Comparison of ENCODE assay signal across 27 cellular contexts in genomic region chr7:6460303-6460702, GRCh38.
"Had no signal": no experiment of that assay in that cellular context is flagged by ENCODE, and none has a peak within 500 bp of the region (broad histone marks: within the 10 kb centered on the region; RNA-seq: fewer than 3 reads in every experiment).

No MANE protein-coding gene starts in this region.

- H3K27me3 Mint-ChIP-seq: activated B cell treated with CpG ODN at 0.5 μM for 24 hours; activated CD4-positive, alpha-beta T cell treated with anti-CD3 and anti-CD28 coated beads for 36 hours; activated naive CD8-positive, alpha-beta T cell; activated T-cell treated with anti-CD3 and anti-CD28 coated beads, Interleukin-2, amount 50 U/mL, for 24 hours; activated T-helper 17 cell treated with anti-CD3 and anti-CD28 coated beads, Interleukin-2, amount 50 U/mL, for 72 hours; central memory CD8-positive, alpha-beta T cell; effector memory CD8-positive, alpha-beta T cell; stimulated activated memory B cell treated with anti-CD40 and anti-IgM and Interleukin-4, amounts not matched to agents 10 μg/mL and 1 μg/mL and 100 μg/mL, for 72 hours; type B pancreatic cell had no signal

- DNase-seq: activated B cell treated with CpG ODN at 0.5 μM for 24 hours; activated CD4-positive, alpha-beta T cell treated with anti-CD3 and anti-CD28 coated beads for 36 hours; activated CD4-positive, alpha-beta T cell treated with anti-CD3 and anti-CD28 coated beads, Interleukin-2, amount 50 U/mL, for 4 hours; activated CD8-positive, alpha-beta memory T cell treated with anti-CD3 and anti-CD28 coated beads for 24 hours; activated CD8-positive, alpha-beta memory T cell treated with anti-CD3 and anti-CD28 coated beads, Interleukin-2, amount 50 U/mL, for 4 hours; activated T-cell treated with anti-CD3 and anti-CD28 coated beads, Interleukin-2, amount 50 U/mL, for 24 hours; adrenal gland; dorsolateral prefrontal cortex; effector memory CD8-positive, alpha-beta T cell; gastrocnemius medialis; hippocampal formation; midbrain; nephron progenitor cell; posterior cingulate gyrus; sigmoid colon; stimulated activated CD4-positive, alpha-beta T cell treated with anti-CD3 and anti-CD28 coated beads, Interleukin-15, amount 100 ng/mL, for 24 hours; T-helper 9 cell; testis had no signal

- H3K27ac ChIP-seq: adrenal gland, dorsolateral prefrontal cortex, gastrocnemius medialis, sigmoid colon, testis, vagina had no signal

- H3K9me3 ChIP-seq: adrenal gland, breast epithelium, gastrocnemius medialis, sigmoid colon, testis, vagina had no signal

- H3K4me3 ChIP-seq: adrenal gland, breast epithelium, dorsolateral prefrontal cortex, gastrocnemius medialis, sigmoid colon, smooth muscle cell, testis, vagina had no signal

- H3K27ac Mint-ChIP-seq: activated B cell treated with CpG ODN at 0.5 μM for 24 hours; activated CD4-positive, alpha-beta T cell treated with anti-CD3 and anti-CD28 coated beads for 36 hours; activated naive CD8-positive, alpha-beta T cell; activated T-helper 17 cell treated with anti-CD3 and anti-CD28 coated beads, Interleukin-2, amount 50 U/mL, for 72 hours; nephron progenitor cell; stimulated activated memory B cell treated with anti-CD40 and anti-IgM and Interleukin-4, amounts not matched to agents 10 μg/mL and 1 μg/mL and 100 μg/mL, for 72 hours; type B pancreatic cell had no signal

- H3K9me3 Mint-ChIP-seq: activated B cell treated with CpG ODN at 0.5 μM for 24 hours; activated T-cell treated with anti-CD3 and anti-CD28 coated beads, Interleukin-2, amount 50 U/mL, for 24 hours; activated T-helper 17 cell treated with anti-CD3 and anti-CD28 coated beads, Interleukin-2, amount 50 U/mL, for 72 hours; central memory CD8-positive, alpha-beta T cell; effector memory CD8-positive, alpha-beta T cell; stimulated activated memory B cell treated with anti-CD40 and anti-IgM and Interleukin-4, amounts not matched to agents 10 μg/mL and 1 μg/mL and 100 μg/mL, for 72 hours; type B pancreatic cell had no signal

- H3K4me1 ChIP-seq: adrenal gland, breast epithelium, gastrocnemius medialis, sigmoid colon, testis, vagina had no signal

- H3K27me3 ChIP-seq: adrenal gland, breast epithelium, dorsolateral prefrontal cortex, gastrocnemius medialis, sigmoid colon, testis, vagina had no signal

- H3K36me3 ChIP-seq: breast epithelium had no signal

- H3K4me1 Mint-ChIP-seq: activated T-helper 17 cell treated with anti-CD3 and anti-CD28 coated beads, Interleukin-2, amount 50 U/mL, for 72 hours; central memory CD8-positive, alpha-beta T cell; nephron progenitor cell had no signal

- H3K4me3 Mint-ChIP-seq: activated B cell treated with CpG ODN at 0.5 μM for 24 hours; activated CD4-positive, alpha-beta T cell treated with anti-CD3 and anti-CD28 coated beads for 36 hours; activated naive CD8-positive, alpha-beta T cell; activated T-cell treated with anti-CD3 and anti-CD28 coated beads, Interleukin-2, amount 50 U/mL, for 24 hours; activated T-helper 17 cell treated with anti-CD3 and anti-CD28 coated beads, Interleukin-2, amount 50 U/mL, for 72 hours; central memory CD8-positive, alpha-beta T cell; effector memory CD8-positive, alpha-beta T cell; nephron progenitor cell; stimulated activated memory B cell treated with anti-CD40 and anti-IgM and Interleukin-4, amounts not matched to agents 10 μg/mL and 1 μg/mL and 100 μg/mL, for 72 hours; type B pancreatic cell had no signal

- H3K4me2 ChIP-seq: smooth muscle cell had no signal

- ATAC-seq: activated CD4-positive, alpha-beta T cell treated with anti-CD3 and anti-CD28 coated beads for 36 hours; activated T-helper 17 cell treated with anti-CD3 and anti-CD28 coated beads, Interleukin-2, amount 50 U/mL, for 72 hours; effector memory CD8-positive, alpha-beta T cell; esophagus mucosa; gastrocnemius medialis; stimulated activated memory B cell treated with anti-CD40 and anti-IgM and Interleukin-4, amounts not matched to agents 10 μg/mL and 1 μg/mL and 100 μg/mL, for 72 hours had no signal
